Comparison of ENCODE assay signal across 7 cellular contexts in the genomic region with DNA sequence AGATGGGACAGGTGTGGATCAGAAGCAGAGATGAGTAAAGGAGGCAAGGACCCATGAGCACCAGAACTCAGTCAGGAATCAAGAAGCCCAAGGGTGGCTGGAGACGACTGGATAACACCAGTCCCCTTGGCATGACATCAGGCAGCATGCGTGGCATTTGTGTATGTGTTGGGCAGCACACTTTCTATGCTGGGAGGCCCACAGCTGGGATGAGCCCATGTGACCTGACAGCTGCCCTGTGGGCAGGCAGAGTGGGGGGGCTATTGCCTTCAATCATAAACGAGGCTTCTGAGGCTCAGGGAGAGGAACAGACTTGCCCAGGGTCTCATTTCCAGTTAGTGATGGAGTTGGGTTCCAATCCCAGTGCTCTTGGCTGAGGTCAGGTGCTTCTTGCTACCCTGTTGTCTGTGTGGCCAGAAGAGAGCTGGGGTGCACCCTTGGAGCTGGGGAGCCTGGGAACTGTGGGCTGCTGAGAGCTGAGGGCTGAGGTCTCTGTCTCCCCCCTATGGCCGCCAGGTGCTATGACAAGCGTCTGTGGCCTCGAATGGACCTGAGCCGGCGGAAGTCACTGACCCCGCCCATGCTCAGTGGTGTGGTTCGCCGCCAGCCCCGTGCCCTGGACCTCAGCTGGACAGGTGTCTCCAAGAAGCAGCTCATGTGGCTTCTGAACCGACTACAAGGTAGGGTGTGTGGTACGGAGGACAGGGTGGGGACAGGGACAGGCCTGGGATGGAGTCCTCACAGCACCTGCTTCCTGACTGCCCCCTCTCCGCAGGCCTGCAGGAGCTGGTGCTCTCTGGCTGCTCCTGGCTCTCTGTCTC. TPM values are rescaled to one million over a fixed set of nuclear protein-coding genes. Genes with fewer than 3 reads are reported as not detected.
DNase-seq lines count a peak whose midpoint lies in the region; ATAC-seq and TF ChIP-seq lines count a peak whose summit lies in the region.

No MANE protein-coding gene starts in this region.

- DNase-seq in GM12865 (ENCODE audit: low read depth) (peak; percentile 88), H7 (peak; percentile 93), MG63 (peak; percentile 63), body of pancreas (peak; percentile 82 to 89 (median 88))
- peak; percentile 72 for DNase-seq in T-helper 2 cell treated with Interferon-gamma antibody and Interleukin-4, amounts not matched to agents 5 μg/mL and 100 μg/mL, for 36 hours (ENCODE audit: low spot score)
- peak; percentile 53 for DNase-seq in stimulated activated CD4-positive, alpha-beta T cell treated with anti-CD3 and anti-CD28 coated beads, Interleukin-12 subunit alpha, Interleukin-12 subunit beta, amount 100 ng/mL, for 4 hours

- no peak overlapping the region for H3K9ac ChIP-seq in iPS-15b (ENCODE audit: low read depth, low read length)

- no peaks in the 10 kb centered on the region for H3K27me3 Mint-ChIP-seq in T-helper 2 cell treated with Interferon-gamma antibody and Interleukin-4, amounts not matched to agents 5 μg/mL and 100 μg/mL, for 36 hours (ENCODE audit: low read depth)

- H3K9me3 ChIP-seq in MG63 (no peaks in the 10 kb centered on the region), body of pancreas (no peaks in the 10 kb centered on the region), iPS-15b (ENCODE audit: control insufficient read depth, insufficient read depth, low read length) (no peaks in the 10 kb centered on the region)

- H3K27me3 ChIP-seq in H7 (ENCODE audit: control insufficient read depth, insufficient read depth, low read length) (no peaks in the 10 kb centered on the region), MG63 (no peaks in the 10 kb centered on the region), body of pancreas (no peaks in the 10 kb centered on the region), iPS-15b (ENCODE audit: control insufficient read depth, insufficient read depth, low read length) (no peaks in the 10 kb centered on the region)

- H3K4me1 Mint-ChIP-seq in T-helper 2 cell treated with Interferon-gamma antibody and Interleukin-4, amounts not matched to agents 5 μg/mL and 100 μg/mL, for 36 hours (ENCODE audit: low read depth) = peaks cover 20% of the 10 kb centered on the region

- H3K27ac ChIP-seq in body of pancreas = peak overlapping the region; percentile 2 to 55 (median 28)

- H3K36me3 Mint-ChIP-seq in T-helper 2 cell treated with Interferon-gamma antibody and Interleukin-4, amounts not matched to agents 5 μg/mL and 100 μg/mL, for 36 hours (ENCODE audit: low read depth) = peaks cover 23% of the 10 kb centered on the region

- ATAC-seq in body of pancreas = peak; percentile 97

- no peaks in the 10 kb centered on the region for H3K9me3 Mint-ChIP-seq in T-helper 2 cell treated with Interferon-gamma antibody and Interleukin-4, amounts not matched to agents 5 μg/mL and 100 μg/mL, for 36 hours

- TF ChIP-seq CTCF in GM12865 (IDR thresholded peaks at IDR 0.05; ENCODE audit: insufficient read depth, low read depth, low read length, missing control alignments) = peak; percentile 98
- TF ChIP-seq CTCF in body of pancreas (IDR thresholded peaks at IDR 0.05) = peak; percentile 72 to 92 (median 88)

- H3K4me3 ChIP-seq in GM12865 (ENCODE audit: low read depth, low read length) (no peak overlapping the region), H7 (ENCODE audit: insufficient read depth, low read depth, low read length) (no peak overlapping the region), MG63 (no peak overlapping the region), body of pancreas (no peak overlapping the region), iPS-15b (ENCODE audit: low read depth, low read length) (peak overlapping the region; percentile 60)

- H3K27ac Mint-ChIP-seq in T-helper 2 cell treated with Interferon-gamma antibody and Interleukin-4, amounts not matched to agents 5 μg/mL and 100 μg/mL, for 36 hours = peak overlapping the region; percentile 45

- no peak for TF ChIP-seq POLR2A in body of pancreas (IDR thresholded peaks at IDR 0.05)

- peak overlapping the region; percentile 73 for H3K4me3 Mint-ChIP-seq in T-helper 2 cell treated with Interferon-gamma antibody and Interleukin-4, amounts not matched to agents 5 μg/mL and 100 μg/mL, for 36 hours

- intact Hi-C loops in body of pancreas (cut with DNase I) = no loop called here

- H3K36me3 ChIP-seq in H7 (replicated peaks; ENCODE audit: control insufficient read depth, insufficient read depth, low read length) (peaks cover 19% of the 10 kb centered on the region), MG63 (peaks cover 61% of the 10 kb centered on the region), body of pancreas (replicated peaks in 1 of 2; ENCODE audit: insufficient read depth in 1 of 2, low read depth in 2 of 2) (no peaks in the 10 kb centered on the region), iPS-15b (ENCODE audit: control insufficient read depth, insufficient read depth, low read length) (peaks cover 6% of the 10 kb centered on the region)

- H3K4me1 ChIP-seq in body of pancreas = peaks cover 12% of the 10 kb centered on the region
- peaks cover 3% of the 10 kb centered on the region for H3K4me1 ChIP-seq in iPS-15b (ENCODE audit: control insufficient read depth, insufficient read depth, low read length)

- WGBS in body of pancreas, 2 donors = 10 to 80% methylated on average over 2 to 15 of the region's 15 CpGs

RNA-seq across cellular contexts. Expression of a gene that starts 7.1 kb away (rescaled TPM):
- 15.3 and 18.4 TPM in 2 replicates for total RNA-seq in H7 (2014; rRNA removed; shearing (Covaris generic))
- 4.1 and 4.2 TPM in 2 replicates for total RNA-seq in MG63 (2014; rRNA removed; shearing (Covaris generic); ENCODE audit: low replicate concordance)
- total RNA-seq in body of pancreas = 10 to 100 TPM in 1 of 2 donors, 1 to 10 TPM in 1; 7.9 to 27.2 TPM

RNA-seq across cellular contexts. Expression of a gene that starts 15.7 kb away (rescaled TPM):
- total RNA-seq in H7 (2014; rRNA removed; shearing (Covaris generic)) = 4.1 and 5.0 TPM in 2 replicates
- 0.17 and 0.76 TPM in 2 replicates for total RNA-seq in MG63 (2014; rRNA removed; shearing (Covaris generic); ENCODE audit: low replicate concordance)
- 10 to 100 TPM in 1 of 2 donors, 1 to 10 TPM in 1; 4.7 to 10.9 TPM for total RNA-seq in body of pancreas

RNA-seq across cellular contexts. Expression of a gene that starts 18.4 kb away (rescaled TPM):
- total RNA-seq in H7 (2014; rRNA removed; shearing (Covaris generic)) = 78.3 and 89.8 TPM in 2 replicates
- 19.5 and 31.2 TPM in 2 replicates for total RNA-seq in MG63 (2014; rRNA removed; shearing (Covaris generic); ENCODE audit: low replicate concordance)
- total RNA-seq in body of pancreas = 10 to 100 TPM in 1 of 2 donors, 1 to 10 TPM in 1; 8.6 to 21.1 TPM

RNA-seq across cellular contexts. Expression of a gene that starts 43.2 kb away (rescaled TPM):
- 4.4 and 8.2 TPM in 2 replicates for total RNA-seq in H7 (2014; rRNA removed; shearing (Covaris generic))
- 2.1 and 5.0 TPM in 2 replicates for total RNA-seq in MG63 (2014; rRNA removed; shearing (Covaris generic); ENCODE audit: low replicate concordance)
- 10 to 100 TPM; 20.5 to 21.4 TPM for total RNA-seq in body of pancreas

RNA-seq across cellular contexts. Expression of a gene that starts 45.4 kb away (rescaled TPM):
- 2.0 TPM in 2 replicates for total RNA-seq in H7 (2014; rRNA removed; shearing (Covaris generic))
- total RNA-seq in MG63 (2014; rRNA removed; shearing (Covaris generic); ENCODE audit: low replicate concordance) = not detected in 2 replicates
- total RNA-seq in body of pancreas = 1 to 10 TPM; 1.0 to 2.0 TPM
